Comparison of ENCODE assay signal across 17 cellular contexts in genomic region chr19:35279985-35280821, GRCh38. TPM values are rescaled to one million over a fixed set of nuclear protein-coding genes. Genes with fewer than 3 reads are reported as not detected.
DNase-seq lines count a peak whose midpoint lies in the region; ATAC-seq, FAIRE-seq and TF ChIP-seq lines count a peak whose summit lies in the region.
"Had no signal": no experiment of that assay in that cellular context is flagged by ENCODE, and none has a peak within 500 bp of the region (broad histone marks: within the 10 kb centered on the region; RNA-seq: fewer than 3 reads in every experiment).

No MANE protein-coding gene starts in this region.

- H3K27ac ChIP-seq in BLaER1 = peak overlapping the region; percentile 39; the same call in 1 of the 2 replicates
- H3K27ac ChIP-seq in K562 (ENCODE audit: extremely low read depth, low read depth, low read length) = no peak overlapping the region
- no peak overlapping the region for H3K27ac ChIP-seq in mesenchymal stem cell (ENCODE audit: low read length, poor library complexity, severe bottlenecking)
- H3K27ac ChIP-seq: ascending aorta, pancreas had no signal

- H2BK120ac ChIP-seq in mesenchymal stem cell (ENCODE audit: low read depth, low read length) = no peak overlapping the region

- H3K79me2 ChIP-seq in K562 (ENCODE audit: control insufficient read depth, insufficient read depth, low read length) = no peaks in the 10 kb centered on the region

- ATAC-seq in K562 (no peak), GM18907 (IDR thresholded peaks at IDR 0.05; ENCODE audit: unreplicated experiment) (no peak), GM18505 (IDR thresholded peaks at IDR 0.05; ENCODE audit: unreplicated experiment) (no peak), GM18502 (IDR thresholded peaks at IDR 0.05; ENCODE audit: poor library complexity, unreplicated experiment) (no peak)

- H3K9me1 ChIP-seq in K562 (ENCODE audit: control insufficient read depth, insufficient read depth, low read length) = no peaks in the 10 kb centered on the region

- H3K4me1 ChIP-seq in BLaER1 (peaks cover 42% of the 10 kb centered on the region), K562 (replicated peaks in 1 of 2; ENCODE audit: control insufficient read depth in 2 of 2, insufficient read depth in 2 of 2, low read length in 2 of 2) (peaks cover 14 to 50% of the 10 kb centered on the region in 2 experiments; a peak in 4 of 5 replicates), mesenchymal stem cell (ENCODE audit: control insufficient read depth, insufficient read depth, low read depth, low read length) (peaks cover 2% of the 10 kb centered on the region)
- H3K4me1 ChIP-seq: ascending aorta had no signal

- H3K9ac ChIP-seq in BLaER1 (peak overlapping the region; percentile 19; the same call in 1 of the 2 replicates), K562 (ENCODE audit: insufficient read depth in 1 of 2, low read depth in 2 of 2, low read length in 2 of 2) (no peak overlapping the region; a peak in 1 of 4 replicates), mesenchymal stem cell (ENCODE audit: low read length) (no peak overlapping the region)

- H3K9me3 ChIP-seq in BLaER1 = no peaks in the 10 kb centered on the region
- H3K9me3 ChIP-seq in K562 (replicated peaks; ENCODE audit: control insufficient read depth, insufficient read depth, low read depth, low read length) = no peaks in the 10 kb centered on the region
- H3K9me3 ChIP-seq in mesenchymal stem cell (ENCODE audit: control insufficient read depth, low read length) = no peaks in the 10 kb centered on the region
- H3K9me3 ChIP-seq: ascending aorta, pancreas had no signal

- H2AK5ac ChIP-seq in mesenchymal stem cell (ENCODE audit: low read length, severe bottlenecking) = no peak overlapping the region

- H3K27me3 ChIP-seq in BLaER1 (no peaks in the 10 kb centered on the region), K562 (ENCODE audit: control insufficient read depth in 2 of 2, insufficient read depth in 2 of 2, low read length in 2 of 2) (no peaks in the 10 kb centered on the region), mesenchymal stem cell (ENCODE audit: control insufficient read depth in 1 of 2, insufficient read depth in 1 of 2, low read length in 2 of 2) (peaks cover 21 to 31% of the 10 kb centered on the region in 2 experiments)
- H3K27me3 ChIP-seq: ascending aorta, pancreas had no signal

- peak overlapping the region; percentile 36 for H4K91ac ChIP-seq in mesenchymal stem cell (ENCODE audit: low read length)

- no peak overlapping the region for H3K23ac ChIP-seq in mesenchymal stem cell (ENCODE audit: low read length in 2 of 2)

- H4K20me1 ChIP-seq in BLaER1 = no peaks in the 10 kb centered on the region; the same call in 1 of the 2 replicates
- H4K20me1 ChIP-seq in K562 (replicated peaks; ENCODE audit: control insufficient read depth, insufficient read depth, low read length) = no peaks in the 10 kb centered on the region; the same call in 1 of the 2 replicates

- peaks cover 15% of the 10 kb centered on the region for H3K79me1 ChIP-seq in mesenchymal stem cell (replicated peaks; ENCODE audit: low read length, poor library complexity, severe bottlenecking)

- DNase-seq in GM12891 (ENCODE audit: insufficient read length, low spot score) (no peak), K562 (ENCODE audit: extremely low read depth in 1 of 4, low spot score in 3 of 4) (no peak), mesenchymal stem cell (no peak)
- no peak for DNase-seq in stimulated activated CD4-positive, alpha-beta T cell treated with anti-CD3 and anti-CD28 coated beads, Interleukin-12 subunit alpha, Interleukin-12 subunit beta, amount 100 ng/mL, for 4 hours
- DNase-seq: activated CD4-positive, alpha-beta memory T cell treated with anti-CD3 and anti-CD28 coated beads for 36 hours; mammary epithelial cell; MV-4-11; NCI-H2227 treated with DMSO at 0.1 percent for 48 hours; SIG-M5; T1000 had no signal

- H2AFZ ChIP-seq in K562 (ENCODE audit: low read depth, low read length) = no peak overlapping the region
- H2AFZ ChIP-seq in mesenchymal stem cell (ENCODE audit: low read depth, low read length) = no peak overlapping the region

- in situ Hi-C loops in K562 (cut with MboI) = loop anchor here (10.0 kb wide), 2 partner anchors 55 to 185 kb away; no protein-coding TSS in a partner anchor

- no peak for TF ChIP-seq RAD21 in K562 (CRISPR knock-in tag; conservative IDR thresholded peaks at IDR 0.05 in 1 of 2, IDR thresholded peaks at IDR 0.05 in 1 of 2)

- no peak overlapping the region for H3K4ac ChIP-seq in mesenchymal stem cell (ENCODE audit: low read depth in 1 of 2, low read length in 2 of 2)

- TF ChIP-seq EP300 in K562 (IDR thresholded peaks at IDR 0.05; ENCODE audit: low read length) = no peak

- WGBS in K562 (ENCODE audit: insufficient coverage, low coverage, missing lambda C conversion rate) = 80% methylated on average over 9 of the region's 12 CpGs
- WGBS in mesenchymal stem cell = 84% methylated on average over 12 of the region's 12 CpGs

- no peak overlapping the region for H4K8ac ChIP-seq in mesenchymal stem cell (ENCODE audit: low read length)

- TF ChIP-seq POLR2A in GM12891 (IDR thresholded peaks at IDR 0.05; ENCODE audit: low read depth, low read length) (no peak), K562 (conservative IDR thresholded peaks at IDR 0.05) (peak; percentile 33; the same call in 1 of the 2 replicates), GM18505 (IDR thresholded peaks at IDR 0.05; ENCODE audit: borderline replicate concordance, extremely low read depth, insufficient read depth, insufficient read length) (no peak)

- no peak overlapping the region for H2BK5ac ChIP-seq in mesenchymal stem cell (ENCODE audit: low read depth, low read length, poor library complexity, severe bottlenecking)

- H3K14ac ChIP-seq in mesenchymal stem cell (ENCODE audit: low read length in 2 of 2) = no peak overlapping the region

- H3K36me3 ChIP-seq in BLaER1 = peaks cover 49% of the 10 kb centered on the region
- peaks cover 26% of the 10 kb centered on the region; the same call in 1 of the 3 replicates for H3K36me3 ChIP-seq in K562 (ENCODE audit: control insufficient read depth, insufficient read depth, low read length)
- H3K36me3 ChIP-seq in mesenchymal stem cell (ENCODE audit: control insufficient read depth in 1 of 2, insufficient read depth in 2 of 2, low read depth in 1 of 2, low read length in 2 of 2) = peaks cover 29 to 41% of the 10 kb centered on the region in 2 experiments

- no peak overlapping the region for H3K18ac ChIP-seq in mesenchymal stem cell (ENCODE audit: low read depth in 1 of 2, low read length in 2 of 2)

- FAIRE-seq in GM12891 (lab: Jason Lieb, UNC) (peak; percentile 66), K562 (lab: Jason Lieb, UNC) (no peak)
- FAIRE-seq: pancreas had no signal

- H3K4me2 ChIP-seq in BLaER1 (peak overlapping the region; percentile 76), K562 (ENCODE audit: insufficient read depth, low read length) (no peak overlapping the region), mesenchymal stem cell (ENCODE audit: low read length, poor library complexity, severe bottlenecking) (no peak overlapping the region)

- intact Hi-C loops in K562 (cut with micrococcal nuclease) = no loop called here

- no TSS peak for BruUV-seq in K562 (replicated peaks; lab: Mats Ljungman, UMichigan)

- H2BK15ac ChIP-seq in mesenchymal stem cell (ENCODE audit: low read depth, poor library complexity, severe bottlenecking) = no peak overlapping the region

- no peak overlapping the region for H3K4me3 ChIP-seq in BLaER1
- H3K4me3 ChIP-seq in K562 = no peak overlapping the region
- H3K4me3 ChIP-seq in mesenchymal stem cell (ENCODE audit: insufficient read depth in 1 of 2, low read depth in 1 of 2, low read length in 2 of 2) = no peak overlapping the region
- H3K4me3 ChIP-seq: ascending aorta, pancreas had no signal

- no peak for TF ChIP-seq CTCF in K562 (IDR thresholded peaks at IDR 0.05 in 2 of 3, conservative IDR thresholded peaks at IDR 0.05 in 1 of 3; ENCODE audit: insufficient read depth in 2 of 3, low read depth in 1 of 3, low read length in 3 of 3)

- no peak overlapping the region for H2BK12ac ChIP-seq in mesenchymal stem cell (ENCODE audit: low read length in 2 of 2)

- POLR2A ChIA-PET in K562 (lab: Yijun Ruan, JAX) = interaction anchor here (0.5 to 1.5 kb wide), 3 partner anchors 28 to 207 kb away, joined by 3 read pairs; partner anchors contain the start of gene CD22

- CTCF ChIA-PET in K562 (lab: Yijun Ruan, JAX; ENCODE audit: low intra/inter-chr PET ratio) = no interaction called here

RNA-seq across cellular contexts. Expression of gene HAMP, which starts 2.1 kb away (rescaled TPM):
- 0.28 TPM for polyA plus RNA-seq in GM12891 (2012; ENCODE audit: low read depth, missing spikeins)
- total RNA-seq in K562 (2011; cell fraction: chromatin; rRNA removed; ENCODE audit: low replicate concordance) = 0.25 and 1.3 TPM in 2 replicates
- 1.5 and 2.1 TPM in 2 replicates for total RNA-seq in K562 (2011; cell fraction: nucleolus; rRNA removed)
- total RNA-seq in K562 (2011; cell fraction: nucleoplasm; rRNA removed) = 0.84 and 1.9 TPM in 2 replicates
- total RNA-seq in K562 (2014; rRNA removed) = not detected in 2 replicates
- 0.29 TPM in 1 of 2 replicates, not detected in the other for total RNA-seq in K562 (2014; rRNA removed; fragmentation: Illumina TruSeq; extraction: Trizol)
- total RNA-seq in K562 (2015; rRNA removed; fragmentation: Illumina TruSeq; extraction: Trizol) = 0.57 TPM in 1 of 2 replicates, not detected in the other
- total RNA-seq in K562 (2021) = 0.29 TPM in 2 replicates
- polyA plus RNA-seq in K562 (2011; rRNA removed) = 0.26 and 0.39 TPM in 2 replicates
- polyA plus RNA-seq in K562 (2011; cell fraction: cytosol; rRNA removed) = 0.74 and 3.9 TPM in 2 replicates
- polyA plus RNA-seq in K562 (2011; cell fraction: nucleus; rRNA removed) = 0.24 and 0.74 TPM in 2 replicates
- polyA plus RNA-seq in K562 (2012) = 0.98 and 2.0 TPM in 2 replicates
- 0.64 and 1.1 TPM in 2 replicates for polyA plus RNA-seq in K562 (2014; fragmentation: Illumina TruSeq; extraction: Trizol)
- 1 to 10 TPM in 1 of 2 experiments, under 1 TPM in 1; 0.65 to 1.0 TPM for polyA plus RNA-seq in K562 (2014; fragmentation: Nextera tagmentation; extraction: Ambion mirVana)
- 0.05 and 0.76 TPM in 2 replicates for polyA plus RNA-seq in K562 (2014; rRNA removed)
- 0.11 TPM in 1 of 2 replicates, not detected in the other for polyA minus RNA-seq in K562 (2011; rRNA and poly(A)+ RNA removed)
- 1.6 TPM in 1 of 2 replicates, not detected in the other for polyA minus RNA-seq in K562 (2011; cell fraction: cytosol; rRNA and poly(A)+ RNA removed)
- polyA minus RNA-seq in K562 (2011; cell fraction: nucleus; rRNA and poly(A)+ RNA removed) = 0.11 and 0.67 TPM in 2 replicates
- polyA plus RNA-seq in mesenchymal stem cell (2013, experiment 1 of 2) = not detected
- not detected for polyA plus RNA-seq in mesenchymal stem cell (2013, experiment 2 of 2)
- total RNA-seq: activated CD4-positive, alpha-beta memory T cell treated with anti-CD3 and anti-CD28 coated beads for 36 hours; ascending aorta had no signal
- polyA plus RNA-seq: mammary epithelial cell had no signal

RNA-seq across cellular contexts. Expression of gene USF2, which starts 11.4 kb away (rescaled TPM):
- 109 TPM for polyA plus RNA-seq in GM12891 (2012; ENCODE audit: low read depth, missing spikeins)
- 42.6 and 101 TPM in 2 replicates for total RNA-seq in K562 (2011; cell fraction: chromatin; rRNA removed; ENCODE audit: low replicate concordance)
- total RNA-seq in K562 (2011; cell fraction: nucleolus; rRNA removed) = 81.1 and 82.5 TPM in 2 replicates
- total RNA-seq in K562 (2011; cell fraction: nucleoplasm; rRNA removed) = 54.4 and 62.0 TPM in 2 replicates
- total RNA-seq in K562 (2014; rRNA removed) = 79.6 and 92.0 TPM in 2 replicates
- total RNA-seq in K562 (2014; rRNA removed; fragmentation: Illumina TruSeq; extraction: Trizol) = 27.8 and 31.1 TPM in 2 replicates
- total RNA-seq in K562 (2015; rRNA removed; fragmentation: Illumina TruSeq; extraction: Trizol) = 41.3 and 44.8 TPM in 2 replicates
- total RNA-seq in K562 (2021) = 79.6 and 85.1 TPM in 2 replicates
- polyA plus RNA-seq in K562 (2011; rRNA removed) = 62.5 and 69.2 TPM in 2 replicates
- 53.9 and 98.4 TPM in 2 replicates for polyA plus RNA-seq in K562 (2011; cell fraction: cytosol; rRNA removed)
- polyA plus RNA-seq in K562 (2011; cell fraction: nucleus; rRNA removed) = 102 and 108 TPM in 2 replicates
- polyA plus RNA-seq in K562 (2012) = 81.4 and 98.5 TPM in 2 replicates
- 57.2 and 58.4 TPM in 2 replicates for polyA plus RNA-seq in K562 (2014; fragmentation: Illumina TruSeq; extraction: Trizol)
- under 1 TPM; 0.27 to 0.34 TPM for polyA plus RNA-seq in K562 (2014; fragmentation: Nextera tagmentation; extraction: Ambion mirVana)
- polyA plus RNA-seq in K562 (2014; rRNA removed) = 78.0 and 93.7 TPM in 2 replicates
- 31.5 and 39.4 TPM in 2 replicates for polyA minus RNA-seq in K562 (2011; rRNA and poly(A)+ RNA removed)
- 28.5 and 53.2 TPM in 2 replicates for polyA minus RNA-seq in K562 (2011; cell fraction: cytosol; rRNA and poly(A)+ RNA removed)
- 21.7 and 31.3 TPM in 2 replicates for polyA minus RNA-seq in K562 (2011; cell fraction: nucleus; rRNA and poly(A)+ RNA removed)
- 83.8 TPM for polyA plus RNA-seq in mesenchymal stem cell (2013, experiment 1 of 2)
- 83.3 TPM for polyA plus RNA-seq in mesenchymal stem cell (2013, experiment 2 of 2)

RNA-seq across cellular contexts. Expression of gene MAG, which starts 11.8 kb away (rescaled TPM):
- 0.21 TPM for polyA plus RNA-seq in GM12891 (2012; ENCODE audit: low read depth, missing spikeins)
- total RNA-seq in K562 (2011; cell fraction: chromatin; rRNA removed; ENCODE audit: low replicate concordance) = 9.6 and 21.9 TPM in 2 replicates
- 25.2 and 25.7 TPM in 2 replicates for total RNA-seq in K562 (2011; cell fraction: nucleolus; rRNA removed)
- 12.0 and 17.2 TPM in 2 replicates for total RNA-seq in K562 (2011; cell fraction: nucleoplasm; rRNA removed)
- total RNA-seq in K562 (2014; rRNA removed) (6.3 and 9.0 TPM in 2 replicates), K562 (2014; rRNA removed; fragmentation: Illumina TruSeq; extraction: Trizol) (0.67 and 1.1 TPM in 2 replicates), K562 (2015; rRNA removed; fragmentation: Illumina TruSeq; extraction: Trizol) (2.8 and 4.6 TPM in 2 replicates), K562 (2021) (6.4 and 7.7 TPM in 2 replicates)
- polyA plus RNA-seq in K562 (2011; rRNA removed) (1.4 and 1.6 TPM in 2 replicates), K562 (2014; fragmentation: Illumina TruSeq; extraction: Trizol) (0.61 and 3.3 TPM in 2 replicates), K562 (2014; fragmentation: Nextera tagmentation; extraction: Ambion mirVana) (under 1 TPM; 0.11 to 0.39 TPM), K562 (2014; rRNA removed) (2.9 and 10.0 TPM in 2 replicates)
- 1.6 and 6.7 TPM in 2 replicates for polyA plus RNA-seq in K562 (2011; cell fraction: cytosol; rRNA removed)
- polyA plus RNA-seq in K562 (2011; cell fraction: nucleus; rRNA removed) = 1.9 and 8.2 TPM in 2 replicates
- 2.3 and 5.2 TPM in 2 replicates for polyA plus RNA-seq in K562 (2012)
- 1.4 TPM in 1 of 2 replicates, not detected in the other for polyA minus RNA-seq in K562 (2011; rRNA and poly(A)+ RNA removed)
- polyA minus RNA-seq in K562 (2011; cell fraction: cytosol; rRNA and poly(A)+ RNA removed) = 3.0 and 8.6 TPM in 2 replicates
- 3.8 and 6.6 TPM in 2 replicates for polyA minus RNA-seq in K562 (2011; cell fraction: nucleus; rRNA and poly(A)+ RNA removed)
- not detected for polyA plus RNA-seq in mesenchymal stem cell (2013, experiment 1 of 2)
- not detected for polyA plus RNA-seq in mesenchymal stem cell (2013, experiment 2 of 2)
- total RNA-seq: activated T-helper 1 cell treated with anti-CD3 and anti-CD28 coated beads, Interleukin-12 subunit alpha, Interleukin-12 subunit beta, Interleukin-2, Interleukin-4 antibody, amounts not matched to agents 30 ng/mL and 10 ng/mL and 1 ng/mL, durations not matched to agents 14 hours and 24 hours and 36 hours; ascending aorta; mammary epithelial cell had no signal
- polyA plus RNA-seq: mammary epithelial cell had no signal

RNA-seq across cellular contexts. Expression of gene LSR, which starts 31.4 kb away (rescaled TPM):
- 17.5 TPM for polyA plus RNA-seq in GM12891 (2012; ENCODE audit: low read depth, missing spikeins)
- 30.2 and 123 TPM in 2 replicates for total RNA-seq in K562 (2011; cell fraction: chromatin; rRNA removed; ENCODE audit: low replicate concordance)
- 223 and 260 TPM in 2 replicates for total RNA-seq in K562 (2011; cell fraction: nucleolus; rRNA removed)
- 130 and 145 TPM in 2 replicates for total RNA-seq in K562 (2011; cell fraction: nucleoplasm; rRNA removed)
- 65.1 and 111 TPM in 2 replicates for total RNA-seq in K562 (2014; rRNA removed)
- total RNA-seq in K562 (2014; rRNA removed; fragmentation: Illumina TruSeq; extraction: Trizol) = 10.1 and 11.3 TPM in 2 replicates
- total RNA-seq in K562 (2015; rRNA removed; fragmentation: Illumina TruSeq; extraction: Trizol) = 29.4 and 32.3 TPM in 2 replicates
- 83.3 and 87.9 TPM in 2 replicates for total RNA-seq in K562 (2021)
- 19.6 and 42.8 TPM in 2 replicates for polyA plus RNA-seq in K562 (2011; rRNA removed)
- 24.5 and 85.7 TPM in 2 replicates for polyA plus RNA-seq in K562 (2011; cell fraction: cytosol; rRNA removed)
- polyA plus RNA-seq in K562 (2011; cell fraction: nucleus; rRNA removed) = 44.0 and 102 TPM in 2 replicates
- 77.8 and 93.6 TPM in 2 replicates for polyA plus RNA-seq in K562 (2012)
- polyA plus RNA-seq in K562 (2014; fragmentation: Illumina TruSeq; extraction: Trizol) = 28.0 and 61.6 TPM in 2 replicates
- under 1 TPM; 0.44 to 0.66 TPM for polyA plus RNA-seq in K562 (2014; fragmentation: Nextera tagmentation; extraction: Ambion mirVana)
- polyA plus RNA-seq in K562 (2014; rRNA removed) = 39.4 and 47.4 TPM in 2 replicates
- 9.4 and 16.2 TPM in 2 replicates for polyA minus RNA-seq in K562 (2011; rRNA and poly(A)+ RNA removed)
- polyA minus RNA-seq in K562 (2011; cell fraction: cytosol; rRNA and poly(A)+ RNA removed) = 87.6 and 93.3 TPM in 2 replicates
- polyA minus RNA-seq in K562 (2011; cell fraction: nucleus; rRNA and poly(A)+ RNA removed) = 61.4 and 69.4 TPM in 2 replicates
- polyA plus RNA-seq in mesenchymal stem cell (2013, experiment 1 of 2) = 0.52 TPM
- polyA plus RNA-seq in mesenchymal stem cell (2013, experiment 2 of 2) = 0.53 TPM

RNA-seq across cellular contexts. Expression of gene CD22, which starts 48.8 kb away (rescaled TPM):
- polyA plus RNA-seq in GM12891 (2012; ENCODE audit: low read depth, missing spikeins) = 165 TPM
- 29.7 and 39.0 TPM in 2 replicates for total RNA-seq in K562 (2011; cell fraction: chromatin; rRNA removed; ENCODE audit: low replicate concordance)
- total RNA-seq in K562 (2011; cell fraction: nucleolus; rRNA removed) = 22.1 and 24.3 TPM in 2 replicates
- 23.2 and 26.7 TPM in 2 replicates for total RNA-seq in K562 (2011; cell fraction: nucleoplasm; rRNA removed)
- total RNA-seq in K562 (2014; rRNA removed) = 5.0 and 5.3 TPM in 2 replicates
- 2.3 and 2.4 TPM in 2 replicates for total RNA-seq in K562 (2014; rRNA removed; fragmentation: Illumina TruSeq; extraction: Trizol)
- total RNA-seq in K562 (2015; rRNA removed; fragmentation: Illumina TruSeq; extraction: Trizol) = 1.7 and 2.1 TPM in 2 replicates
- 3.5 and 5.9 TPM in 2 replicates for total RNA-seq in K562 (2021)
- 2.4 and 4.2 TPM in 2 replicates for polyA plus RNA-seq in K562 (2011; rRNA removed)
- polyA plus RNA-seq in K562 (2011; cell fraction: cytosol; rRNA removed) = 2.3 and 3.4 TPM in 2 replicates
- 5.1 and 17.6 TPM in 2 replicates for polyA plus RNA-seq in K562 (2011; cell fraction: nucleus; rRNA removed)
- polyA plus RNA-seq in K562 (2012) = 3.0 and 4.6 TPM in 2 replicates
- 3.7 and 4.1 TPM in 2 replicates for polyA plus RNA-seq in K562 (2014; fragmentation: Illumina TruSeq; extraction: Trizol)
- under 1 TPM; 0.29 to 0.84 TPM for polyA plus RNA-seq in K562 (2014; fragmentation: Nextera tagmentation; extraction: Ambion mirVana)
- polyA plus RNA-seq in K562 (2014; rRNA removed) = 4.1 and 6.2 TPM in 2 replicates
- 1.4 and 6.6 TPM in 2 replicates for polyA minus RNA-seq in K562 (2011; rRNA and poly(A)+ RNA removed)
- polyA minus RNA-seq in K562 (2011; cell fraction: cytosol; rRNA and poly(A)+ RNA removed) = 3.2 TPM in 1 of 2 replicates, not detected in the other
- polyA minus RNA-seq in K562 (2011; cell fraction: nucleus; rRNA and poly(A)+ RNA removed) = 1.6 and 3.8 TPM in 2 replicates
- 0.21 TPM for polyA plus RNA-seq in mesenchymal stem cell (2013, experiment 1 of 2)
- 0.10 TPM for polyA plus RNA-seq in mesenchymal stem cell (2013, experiment 2 of 2)
